24 cellular contexts compared by ENCODE assay signal in genomic region chr18:8828300-8828699, GRCh38.
A peak's percentile ranks its signal among the peaks of the same experiment; 100 is the strongest.
DNase-seq lines count a peak whose midpoint lies in the region; ATAC-seq and TF ChIP-seq lines count a peak whose summit lies in the region.
"Had no signal": no experiment of that assay in that cellular context is flagged by ENCODE, and none has a peak within 500 bp of the region (broad histone marks: within the 10 kb centered on the region; RNA-seq: fewer than 3 reads in every experiment).

No MANE protein-coding gene starts in this region.

- H3K27ac ChIP-seq in gastroesophageal sphincter, result peak overlapping the region; percentile 16 to 71 (median 54)
- no peak overlapping the region for H3K27ac ChIP-seq in osteoblast (ENCODE audit: low read depth, low read length)
- H3K27ac ChIP-seq: 22Rv1 had no signal

- H3K27me3 ChIP-seq in gastroesophageal sphincter (no peaks in the 10 kb centered on the region), osteoblast (ENCODE audit: insufficient read depth, low read length) (no peaks in the 10 kb centered on the region)

- H3K4me2 ChIP-seq in osteoblast (ENCODE audit: insufficient read depth, low read length), result no peak overlapping the region

- no peaks in the 10 kb centered on the region for H3K79me2 ChIP-seq in osteoblast (ENCODE audit: insufficient read depth, low read length)

- H3K4me3 ChIP-seq in gastroesophageal sphincter (no peak overlapping the region), osteoblast (ENCODE audit: insufficient read depth, low read length) (no peak overlapping the region)
- H3K4me3 ChIP-seq: K562 had no signal

- H3K9me3 ChIP-seq in gastroesophageal sphincter (no peaks in the 10 kb centered on the region), osteoblast (ENCODE audit: low read depth, low read length) (no peaks in the 10 kb centered on the region)

- H3K36me3 ChIP-seq in gastroesophageal sphincter (peaks cover 0 to 29% of the 10 kb centered on the region in 2 donors), osteoblast (ENCODE audit: insufficient read depth, low read length) (peaks cover 31% of the 10 kb centered on the region)

- DNase-seq in left ventricle myocardium superior, result no peak
- no peak for DNase-seq in Right ventricle myocardium inferior (ENCODE audit: missing footprints)
- peak; percentile 51 for DNase-seq in osteoblast (ENCODE audit: insufficient read length, low spot score, missing footprints)
- DNase-seq in Ammon's horn (ENCODE audit: low spot score), result no peak
- DNase-seq in HK-2 (ENCODE audit: unreplicated experiment), result no peak
- DNase-seq in AG08396 (ENCODE audit: low spot score), result no peak
- DNase-seq: ACHN, AML-193, DMS53, GDM1, H9, HFFc6, MM.1S, NCI-H1092, NCI-H1436 treated with DMSO at 0.1 percent for 48 hours, NCI-H1930, NCI-H2171, NCI-H446, OCI-M1, Right ventricle myocardium superior had no signal

- TF ChIP-seq POLR2A in gastroesophageal sphincter (IDR thresholded peaks at IDR 0.05), result no peak

- WGBS in gastroesophageal sphincter (ENCODE audit: low coverage in 1 of 2), 2 donors, result 11 to 32% methylated on average over 3 to 6 of the region's 7 CpGs

- H4K20me1 ChIP-seq in osteoblast (ENCODE audit: insufficient read depth, low read length), result no peaks in the 10 kb centered on the region

- TF ChIP-seq EP300 in gastroesophageal sphincter (IDR thresholded peaks at IDR 0.05), result no peak

- ATAC-seq in left ventricle myocardium superior (peak; percentile 55), Right ventricle myocardium inferior (no peak), gastroesophageal sphincter (no peak), GM21576 (IDR thresholded peaks at IDR 0.05; ENCODE audit: unreplicated experiment) (no peak)
- ATAC-seq: K562 had no signal

- intact Hi-C loops in left ventricle myocardium superior (cut with micrococcal nuclease), result no loop called here
- intact Hi-C loops in Right ventricle myocardium inferior (cut with DNase I), result no loop called here

- no peak overlapping the region for H2AFZ ChIP-seq in osteoblast (ENCODE audit: low read length)

- no peak for TF ChIP-seq CTCF in gastroesophageal sphincter (IDR thresholded peaks at IDR 0.05)
- TF ChIP-seq CTCF in osteoblast (IDR thresholded peaks at IDR 0.05; ENCODE audit: extremely low read depth, low read depth, low read length), result no peak

- H3K4me1 ChIP-seq in gastroesophageal sphincter (peaks cover 0 to 26% (median 0%) of the 10 kb centered on the region in 3 donors), osteoblast (ENCODE audit: insufficient read depth, low read length) (no peaks in the 10 kb centered on the region)
